ENCODE assay signal across 1 cellular context in the genomic region with DNA sequence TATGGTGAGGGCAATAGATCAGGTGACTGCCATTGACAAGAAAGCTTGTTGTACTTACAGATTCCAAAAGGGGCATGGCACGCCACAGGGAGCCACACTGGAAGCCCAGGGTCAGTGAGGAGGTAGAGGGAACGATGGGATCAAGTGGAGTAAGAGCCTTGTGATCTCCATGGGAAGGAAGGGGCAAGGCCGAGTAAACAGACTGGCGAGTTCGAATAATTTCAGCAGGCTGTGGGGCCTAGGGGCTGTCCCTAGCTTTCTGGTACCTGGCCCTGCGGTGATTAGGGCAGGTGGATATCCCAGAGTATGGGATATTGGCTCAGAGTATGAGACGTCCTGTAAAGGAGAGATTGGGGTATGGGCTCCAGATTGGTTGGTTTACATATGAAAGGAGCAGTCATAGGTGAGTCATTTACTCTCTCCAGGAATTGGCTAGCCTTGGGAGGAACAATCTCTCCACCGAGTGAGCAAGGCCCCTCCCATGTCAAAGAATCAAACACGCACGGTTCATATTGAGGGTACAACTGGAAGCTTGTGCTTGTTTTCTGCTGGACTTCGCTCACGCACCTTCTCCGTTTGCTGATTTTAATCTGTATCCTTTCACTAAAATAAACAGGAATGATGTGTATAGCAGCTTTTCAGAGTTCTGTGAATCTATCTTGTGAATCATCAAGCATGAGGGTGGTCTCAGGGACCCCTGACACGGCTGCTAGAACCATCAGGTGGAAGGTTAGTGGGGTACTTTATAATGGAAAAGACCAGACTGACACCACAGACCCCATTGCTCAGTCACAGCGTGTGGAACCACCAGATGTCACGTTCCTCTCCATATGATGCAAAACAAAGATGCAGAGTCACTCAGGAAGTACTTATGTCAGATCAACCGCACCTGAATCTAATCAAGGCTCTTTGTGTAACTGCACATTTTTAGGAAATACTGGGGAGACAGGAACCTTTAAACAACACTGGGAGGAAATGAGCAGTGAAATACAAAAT.
TF ChIP-seq lines count a peak whose summit lies in the region.

No MANE protein-coding gene starts in this region.

TF ChIP-seq in K562, 482 proteins besides CTCF, POLR2A, EP300 and RAD21 (continued from another document and continues in another):
- TF ChIP-seq, protein P1, sequence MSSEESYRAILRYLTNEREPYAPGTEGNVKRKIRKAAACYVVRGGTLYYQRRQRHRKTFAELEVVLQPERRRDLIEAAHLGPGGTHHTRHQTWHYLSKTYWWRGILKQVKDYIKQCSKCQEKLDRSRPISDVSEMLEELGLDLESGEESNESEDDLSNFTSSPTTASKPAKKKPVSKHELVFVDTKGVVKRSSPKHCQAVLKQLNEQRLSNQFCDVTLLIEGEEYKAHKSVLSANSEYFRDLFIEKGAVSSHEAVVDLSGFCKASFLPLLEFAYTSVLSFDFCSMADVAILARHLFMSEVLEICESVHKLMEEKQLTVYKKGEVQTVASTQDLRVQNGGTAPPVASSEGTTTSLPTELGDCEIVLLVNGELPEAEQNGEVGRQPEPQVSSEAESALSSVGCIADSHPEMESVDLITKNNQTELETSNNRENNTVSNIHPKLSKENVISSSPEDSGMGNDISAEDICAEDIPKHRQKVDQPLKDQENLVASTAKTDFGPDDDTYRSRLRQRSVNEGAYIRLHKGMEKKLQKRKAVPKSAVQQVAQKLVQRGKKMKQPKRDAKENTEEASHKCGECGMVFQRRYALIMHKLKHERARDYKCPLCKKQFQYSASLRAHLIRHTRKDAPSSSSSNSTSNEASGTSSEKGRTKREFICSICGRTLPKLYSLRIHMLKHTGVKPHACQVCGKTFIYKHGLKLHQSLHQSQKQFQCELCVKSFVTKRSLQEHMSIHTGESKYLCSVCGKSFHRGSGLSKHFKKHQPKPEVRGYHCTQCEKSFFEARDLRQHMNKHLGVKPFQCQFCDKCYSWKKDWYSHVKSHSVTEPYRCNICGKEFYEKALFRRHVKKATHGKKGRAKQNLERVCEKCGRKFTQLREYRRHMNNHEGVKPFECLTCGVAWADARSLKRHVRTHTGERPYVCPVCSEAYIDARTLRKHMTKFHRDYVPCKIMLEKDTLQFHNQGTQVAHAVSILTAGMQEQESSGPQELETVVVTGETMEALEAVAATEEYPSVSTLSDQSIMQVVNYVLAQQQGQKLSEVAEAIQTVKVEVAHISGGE (CRISPR knock-in tag; IDR thresholded peaks at IDR 0.05) = peak in 1 of 3 experiments; percentile 26; a peak in 1 of 6 replicates
- no peak for TF ChIP-seq CBX2 (IDR thresholded peaks at IDR 0.05; ENCODE audit: insufficient read depth, low read length, poor library complexity, severe bottlenecking)
- TF ChIP-seq FOSL1 (tag; conservative IDR thresholded peaks at IDR 0.05) = peak; percentile 89
- TF ChIP-seq EGR1 (conservative IDR thresholded peaks at IDR 0.05) = no peak
- TF ChIP-seq, protein P2, sequence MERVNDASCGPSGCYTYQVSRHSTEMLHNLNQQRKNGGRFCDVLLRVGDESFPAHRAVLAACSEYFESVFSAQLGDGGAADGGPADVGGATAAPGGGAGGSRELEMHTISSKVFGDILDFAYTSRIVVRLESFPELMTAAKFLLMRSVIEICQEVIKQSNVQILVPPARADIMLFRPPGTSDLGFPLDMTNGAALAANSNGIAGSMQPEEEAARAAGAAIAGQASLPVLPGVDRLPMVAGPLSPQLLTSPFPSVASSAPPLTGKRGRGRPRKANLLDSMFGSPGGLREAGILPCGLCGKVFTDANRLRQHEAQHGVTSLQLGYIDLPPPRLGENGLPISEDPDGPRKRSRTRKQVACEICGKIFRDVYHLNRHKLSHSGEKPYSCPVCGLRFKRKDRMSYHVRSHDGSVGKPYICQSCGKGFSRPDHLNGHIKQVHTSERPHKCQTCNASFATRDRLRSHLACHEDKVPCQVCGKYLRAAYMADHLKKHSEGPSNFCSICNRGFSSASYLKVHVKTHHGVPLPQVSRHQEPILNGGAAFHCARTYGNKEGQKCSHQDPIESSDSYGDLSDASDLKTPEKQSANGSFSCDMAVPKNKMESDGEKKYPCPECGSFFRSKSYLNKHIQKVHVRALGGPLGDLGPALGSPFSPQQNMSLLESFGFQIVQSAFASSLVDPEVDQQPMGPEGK (CRISPR knock-in tag; IDR thresholded peaks at IDR 0.05; ENCODE audit: borderline replicate concordance) = no peak
- TF ChIP-seq FUS (optimal IDR thresholded peaks at IDR 0.05; ENCODE audit: low read depth, low read length) = no peak
- no peak for TF ChIP-seq NR4A1 (CRISPR knock-in tag; IDR thresholded peaks at IDR 0.05)
- TF ChIP-seq NR4A1 (tag; IDR thresholded peaks at IDR 0.05) = peak; percentile 85
- TF ChIP-seq RBM22 (IDR thresholded peaks at IDR 0.05; ENCODE audit: low read depth, low read length, poor library complexity, severe bottlenecking) = no peak
- TF ChIP-seq ASH1L (IDR thresholded peaks at IDR 0.05; ENCODE audit: borderline replicate concordance, low read depth, partially characterized antibody) = no peak
- TF ChIP-seq RBM39 (optimal IDR thresholded peaks at IDR 0.05; ENCODE audit: low read depth, low read length) = no peak
- TF ChIP-seq CBX1 (IDR thresholded peaks at IDR 0.05; ENCODE audit: low read depth) = no peak
- no peak for TF ChIP-seq ZNF274 (IDR thresholded peaks at IDR 0.05; ENCODE audit: borderline replicate concordance, low read depth, low read length)
- TF ChIP-seq TARDBP (IDR thresholded peaks at IDR 0.05) = no peak
- TF ChIP-seq FOXK1 (CRISPR knock-in tag; IDR thresholded peaks at IDR 0.05; ENCODE audit: borderline replicate concordance) = no peak
- TF ChIP-seq RAD51 (IDR thresholded peaks at IDR 0.05; ENCODE audit: borderline replicate concordance, low read depth) = 0 out of 2 replicates have a peak, but pooled peaks have one; percentile 21
- no peak for TF ChIP-seq GTF2A2 (tag; IDR thresholded peaks at IDR 0.05)
- TF ChIP-seq, protein P3, sequence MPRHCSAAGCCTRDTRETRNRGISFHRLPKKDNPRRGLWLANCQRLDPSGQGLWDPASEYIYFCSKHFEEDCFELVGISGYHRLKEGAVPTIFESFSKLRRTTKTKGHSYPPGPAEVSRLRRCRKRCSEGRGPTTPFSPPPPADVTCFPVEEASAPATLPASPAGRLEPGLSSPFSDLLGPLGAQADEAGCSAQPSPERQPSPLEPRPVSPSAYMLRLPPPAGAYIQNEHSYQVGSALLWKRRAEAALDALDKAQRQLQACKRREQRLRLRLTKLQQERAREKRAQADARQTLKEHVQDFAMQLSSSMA (CRISPR knock-in tag; IDR thresholded peaks at IDR 0.05) = no peak
- TF ChIP-seq, protein P4, sequence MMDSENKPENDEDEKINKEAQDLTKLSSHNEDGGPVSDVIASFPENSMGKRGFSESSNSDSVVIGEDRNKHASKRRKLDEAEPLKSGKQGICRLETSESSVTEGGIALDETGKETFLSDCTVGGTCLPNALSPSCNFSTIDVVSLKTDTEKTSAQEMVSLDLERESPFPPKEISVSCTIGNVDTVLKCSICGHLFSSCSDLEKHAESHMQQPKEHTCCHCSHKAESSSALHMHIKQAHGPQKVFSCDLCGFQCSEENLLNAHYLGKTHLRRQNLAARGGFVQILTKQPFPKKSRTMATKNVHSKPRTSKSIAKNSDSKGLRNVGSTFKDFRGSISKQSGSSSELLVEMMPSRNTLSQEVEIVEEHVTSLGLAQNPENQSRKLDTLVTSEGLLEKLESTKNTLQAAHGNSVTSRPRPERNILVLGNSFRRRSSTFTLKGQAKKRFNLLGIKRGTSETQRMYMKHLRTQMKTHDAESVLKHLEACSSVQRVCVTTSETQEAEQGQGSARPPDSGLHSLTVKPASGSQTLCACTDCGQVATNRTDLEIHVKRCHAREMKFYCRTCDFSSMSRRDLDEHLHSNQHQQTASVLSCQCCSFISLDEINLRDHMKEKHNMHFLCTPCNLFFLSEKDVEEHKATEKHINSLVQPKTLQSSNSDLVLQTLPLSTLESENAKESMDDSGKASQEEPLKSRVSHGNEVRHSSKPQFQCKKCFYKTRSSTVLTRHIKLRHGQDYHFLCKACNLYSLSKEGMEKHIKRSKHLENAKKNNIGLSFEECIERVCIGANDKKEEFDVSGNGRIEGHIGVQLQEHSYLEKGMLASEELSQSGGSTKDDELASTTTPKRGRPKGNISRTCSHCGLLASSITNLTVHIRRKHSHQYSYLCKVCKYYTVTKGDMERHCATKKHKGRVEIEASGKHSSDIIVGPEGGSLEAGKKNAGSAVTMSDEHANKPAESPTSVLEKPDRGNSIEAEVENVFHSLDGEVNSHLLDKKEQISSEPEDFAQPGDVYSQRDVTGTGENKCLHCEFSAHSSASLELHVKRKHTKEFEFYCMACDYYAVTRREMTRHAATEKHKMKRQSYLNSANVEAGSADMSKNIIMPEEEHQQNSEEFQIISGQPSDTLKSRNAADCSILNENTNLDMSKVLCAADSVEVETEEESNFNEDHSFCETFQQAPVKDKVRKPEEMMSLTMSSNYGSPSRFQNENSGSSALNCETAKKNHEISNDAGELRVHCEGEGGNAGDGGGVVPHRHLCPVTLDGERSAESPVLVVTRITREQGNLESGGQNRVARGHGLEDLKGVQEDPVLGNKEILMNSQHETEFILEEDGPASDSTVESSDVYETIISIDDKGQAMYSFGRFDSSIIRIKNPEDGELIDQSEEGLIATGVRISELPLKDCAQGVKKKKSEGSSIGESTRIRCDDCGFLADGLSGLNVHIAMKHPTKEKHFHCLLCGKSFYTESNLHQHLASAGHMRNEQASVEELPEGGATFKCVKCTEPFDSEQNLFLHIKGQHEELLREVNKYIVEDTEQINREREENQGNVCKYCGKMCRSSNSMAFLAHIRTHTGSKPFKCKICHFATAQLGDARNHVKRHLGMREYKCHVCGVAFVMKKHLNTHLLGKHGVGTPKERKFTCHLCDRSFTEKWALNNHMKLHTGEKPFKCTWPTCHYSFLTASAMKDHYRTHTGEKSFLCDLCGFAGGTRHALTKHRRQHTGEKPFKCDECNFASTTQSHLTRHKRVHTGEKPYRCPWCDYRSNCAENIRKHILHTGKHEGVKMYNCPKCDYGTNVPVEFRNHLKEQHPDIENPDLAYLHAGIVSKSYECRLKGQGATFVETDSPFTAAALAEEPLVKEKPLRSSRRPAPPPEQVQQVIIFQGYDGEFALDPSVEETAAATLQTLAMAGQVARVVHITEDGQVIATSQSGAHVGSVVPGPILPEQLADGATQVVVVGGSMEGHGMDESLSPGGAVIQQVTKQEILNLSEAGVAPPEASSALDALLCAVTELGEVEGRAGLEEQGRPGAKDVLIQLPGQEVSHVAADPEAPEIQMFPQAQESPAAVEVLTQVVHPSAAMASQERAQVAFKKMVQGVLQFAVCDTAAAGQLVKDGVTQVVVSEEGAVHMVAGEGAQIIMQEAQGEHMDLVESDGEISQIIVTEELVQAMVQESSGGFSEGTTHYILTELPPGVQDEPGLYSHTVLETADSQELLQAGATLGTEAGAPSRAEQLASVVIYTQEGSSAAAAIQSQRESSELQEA (IDR thresholded peaks at IDR 0.05; ENCODE audit: low read depth) = no peak
- peak; percentile 38; the same call in 1 of the 2 replicates for TF ChIP-seq SMARCE1 (IDR thresholded peaks at IDR 0.05)
- no peak for TF ChIP-seq PHTF2 (CRISPR knock-in tag; IDR thresholded peaks at IDR 0.05)
- peak; percentile 53 for TF ChIP-seq MAFF (IDR thresholded peaks at IDR 0.05; ENCODE audit: low read length)
- TF ChIP-seq ZNF174 (CRISPR knock-in tag; IDR thresholded peaks at IDR 0.05) = no peak
- TF ChIP-seq MYC (IDR thresholded peaks at IDR 0.05; ENCODE audit: low read depth, low read length) = peak; percentile 84
- TF ChIP-seq MYC (CRISPR knock-in tag; IDR thresholded peaks at IDR 0.05; ENCODE audit: borderline replicate concordance, low read depth) = no peak
- peak in 1 of 2 experiments; percentile 32; a peak in 1 of 4 replicates for TF ChIP-seq FOXK2 (conservative IDR thresholded peaks at IDR 0.05 in 1 of 2, IDR thresholded peaks at IDR 0.05 in 1 of 2; ENCODE audit: low read depth in 2 of 2)
- no peak for TF ChIP-seq SMARCB1 (IDR thresholded peaks at IDR 0.05; ENCODE audit: insufficient read length, low read depth)
- no peak for TF ChIP-seq PRMT5 (CRISPR knock-in tag; IDR thresholded peaks at IDR 0.05)
- TF ChIP-seq JUND (IDR thresholded peaks at IDR 0.05; ENCODE audit: borderline replicate concordance, low read depth, low read length) = peak; percentile 83
- TF ChIP-seq JUND (tag; IDR thresholded peaks at IDR 0.05; ENCODE audit: borderline replicate concordance, low read depth, low read length) = peak; percentile 68; the same call in 2 of the 3 replicates
- no peak for TF ChIP-seq TCF7L2 (IDR thresholded peaks at IDR 0.05; ENCODE audit: low read depth, low read length)
- TF ChIP-seq, protein P5, sequence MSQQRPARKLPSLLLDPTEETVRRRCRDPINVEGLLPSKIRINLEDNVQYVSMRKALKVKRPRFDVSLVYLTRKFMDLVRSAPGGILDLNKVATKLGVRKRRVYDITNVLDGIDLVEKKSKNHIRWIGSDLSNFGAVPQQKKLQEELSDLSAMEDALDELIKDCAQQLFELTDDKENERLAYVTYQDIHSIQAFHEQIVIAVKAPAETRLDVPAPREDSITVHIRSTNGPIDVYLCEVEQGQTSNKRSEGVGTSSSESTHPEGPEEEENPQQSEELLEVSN (IDR thresholded peaks at IDR 0.05; ENCODE audit: borderline replicate concordance in 1 of 2, extremely low read depth in 1 of 2, insufficient read depth in 1 of 2, insufficient read length in 1 of 2, low read depth in 1 of 2, low read length in 1 of 2, poor library complexity in 1 of 2, severe bottlenecking in 1 of 2) = peak; percentile 43 to 57
- TF ChIP-seq, protein P6, sequence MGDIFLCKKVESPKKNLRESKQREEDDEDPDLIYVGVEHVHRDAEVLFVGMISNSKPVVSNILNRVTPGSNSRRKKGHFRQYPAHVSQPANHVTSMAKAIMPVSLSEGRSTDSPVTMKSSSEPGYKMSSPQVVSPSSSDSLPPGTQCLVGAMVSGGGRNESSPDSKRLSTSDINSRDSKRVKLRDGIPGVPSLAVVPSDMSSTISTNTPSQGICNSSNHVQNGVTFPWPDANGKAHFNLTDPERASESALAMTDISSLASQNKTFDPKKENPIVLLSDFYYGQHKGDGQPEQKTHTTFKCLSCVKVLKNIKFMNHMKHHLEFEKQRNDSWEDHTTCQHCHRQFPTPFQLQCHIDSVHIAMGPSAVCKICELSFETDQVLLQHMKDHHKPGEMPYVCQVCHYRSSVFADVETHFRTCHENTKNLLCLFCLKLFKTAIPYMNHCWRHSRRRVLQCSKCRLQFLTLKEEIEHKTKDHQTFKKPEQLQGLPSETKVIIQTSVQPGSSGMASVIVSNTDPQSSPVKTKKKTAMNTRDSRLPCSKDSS (IDR thresholded peaks at IDR 0.05; ENCODE audit: low read depth, partially characterized antibody) = no peak
- peak; percentile 44 for TF ChIP-seq HDAC2 (IDR thresholded peaks at IDR 0.05)
- TF ChIP-seq BHLHE40 (IDR thresholded peaks at IDR 0.05; ENCODE audit: low read length) = peak; percentile 90
- TF ChIP-seq, protein P7, sequence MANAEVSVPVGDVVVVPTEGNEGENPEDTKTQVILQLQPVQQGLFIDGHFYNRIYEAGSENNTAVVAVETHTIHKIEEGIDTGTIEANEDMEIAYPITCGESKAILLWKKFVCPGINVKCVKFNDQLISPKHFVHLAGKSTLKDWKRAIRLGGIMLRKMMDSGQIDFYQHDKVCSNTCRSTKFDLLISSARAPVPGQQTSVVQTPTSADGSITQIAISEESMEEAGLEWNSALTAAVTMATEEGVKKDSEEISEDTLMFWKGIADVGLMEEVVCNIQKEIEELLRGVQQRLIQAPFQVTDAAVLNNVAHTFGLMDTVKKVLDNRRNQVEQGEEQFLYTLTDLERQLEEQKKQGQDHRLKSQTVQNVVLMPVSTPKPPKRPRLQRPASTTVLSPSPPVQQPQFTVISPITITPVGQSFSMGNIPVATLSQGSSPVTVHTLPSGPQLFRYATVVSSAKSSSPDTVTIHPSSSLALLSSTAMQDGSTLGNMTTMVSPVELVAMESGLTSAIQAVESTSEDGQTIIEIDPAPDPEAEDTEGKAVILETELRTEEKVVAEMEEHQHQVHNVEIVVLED (CRISPR knock-in tag; IDR thresholded peaks at IDR 0.05) = no peak
- TF ChIP-seq PCBP2 (IDR thresholded peaks at IDR 0.05; ENCODE audit: low read depth, low read length, poor library complexity, severe bottlenecking) = no peak
- TF ChIP-seq ZNF77 (CRISPR knock-in tag; IDR thresholded peaks at IDR 0.05) = no peak
- no peak for TF ChIP-seq HDGF (IDR thresholded peaks at IDR 0.05)
- no peak for TF ChIP-seq SUPT5H (IDR thresholded peaks at IDR 0.05)
